9 cellular contexts compared by ENCODE assay signal in the genomic region with DNA sequence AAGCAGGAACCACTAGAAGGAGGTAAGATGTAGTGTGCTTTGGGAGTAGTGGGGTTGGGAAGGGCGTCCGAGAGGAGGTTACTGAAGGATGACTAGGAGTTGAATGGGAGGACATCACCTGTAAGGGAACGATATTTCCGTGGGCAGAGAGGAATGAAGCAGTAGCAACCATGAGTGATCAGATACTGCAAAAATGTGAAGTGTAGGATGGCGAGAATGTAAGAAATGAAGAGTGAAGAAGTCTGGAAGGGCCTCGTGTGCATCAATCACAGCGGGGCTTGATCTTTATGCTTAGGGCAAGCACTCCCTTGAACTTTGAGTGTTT. TPM values are rescaled to one million over a fixed set of nuclear protein-coding genes. Genes with fewer than 3 reads are reported as not detected.
DNase-seq lines count a peak whose midpoint lies in the region; ATAC-seq and TF ChIP-seq lines count a peak whose summit lies in the region.
"Had no signal": no experiment of that assay in that cellular context is flagged by ENCODE, and none has a peak within 500 bp of the region (broad histone marks: within the 10 kb centered on the region; RNA-seq: fewer than 3 reads in every experiment).

No MANE protein-coding gene starts in this region.

- H3K27me3 ChIP-seq in CD4-positive, alpha-beta T cell (ENCODE audit: control insufficient read depth, insufficient read depth, low read length) = no peaks in the 10 kb centered on the region
- H3K27me3 ChIP-seq in naive thymus-derived CD4-positive, alpha-beta T cell (ENCODE audit: control insufficient read depth in 2 of 2, insufficient read depth in 2 of 2, low read length in 2 of 2) = no peaks in the 10 kb centered on the region

- POLR2A ChIA-PET in CD4-positive, alpha-beta T cell (lab: Charles Lee) = interaction anchor here (0.7 to 2.3 kb wide), 8 partner anchors 16 to 215 kb away, joined by 3 to 25 read pairs (median 6); partner anchors contain the start of genes KLHL2 and TMEM192
- POLR2A ChIA-PET in naive thymus-derived CD4-positive, alpha-beta T cell (lab: Charles Lee) = interaction anchor here (1.3 to 2.5 kb wide), 2 partner anchors 13 to 121 kb away, joined by 6 to 7 read pairs; no protein-coding TSS in a partner anchor

- H3K27ac Mint-ChIP-seq in CD4-positive, alpha-beta T cell = no peak overlapping the region
- no peak overlapping the region for H3K27ac Mint-ChIP-seq in naive thymus-derived CD4-positive, alpha-beta T cell

- H3K9me3 ChIP-seq in CD4-positive, alpha-beta T cell (ENCODE audit: control insufficient read depth, low read length) = no peaks in the 10 kb centered on the region
- H3K9me3 ChIP-seq in naive thymus-derived CD4-positive, alpha-beta T cell (ENCODE audit: control insufficient read depth in 2 of 3, low read length in 3 of 3) = no peaks in the 10 kb centered on the region

- peaks cover 27% of the 10 kb centered on the region for H3K4me1 Mint-ChIP-seq in CD4-positive, alpha-beta T cell (ENCODE audit: low read depth)
- H3K4me1 Mint-ChIP-seq in naive thymus-derived CD4-positive, alpha-beta T cell = peaks cover 28 to 47% (median 34%) of the 10 kb centered on the region in 7 donors

- H3K27me3 Mint-ChIP-seq in CD4-positive, alpha-beta T cell = no peaks in the 10 kb centered on the region
- no peaks in the 10 kb centered on the region for H3K27me3 Mint-ChIP-seq in naive thymus-derived CD4-positive, alpha-beta T cell

- no peaks in the 10 kb centered on the region for H3K9me3 Mint-ChIP-seq in CD4-positive, alpha-beta T cell
- H3K9me3 Mint-ChIP-seq in naive thymus-derived CD4-positive, alpha-beta T cell = no peaks in the 10 kb centered on the region

- H3K36me3 ChIP-seq in naive thymus-derived CD4-positive, alpha-beta T cell (ENCODE audit: control insufficient read depth in 2 of 3, insufficient read depth in 3 of 3, low read length in 3 of 3) = no peaks in the 10 kb centered on the region

- peaks cover 26% of the 10 kb centered on the region for H3K36me3 Mint-ChIP-seq in CD4-positive, alpha-beta T cell (ENCODE audit: low read depth)
- H3K36me3 Mint-ChIP-seq in naive thymus-derived CD4-positive, alpha-beta T cell = peaks cover 0 to 26% (median 16%) of the 10 kb centered on the region in 5 donors

- no peak overlapping the region for H3K4me3 Mint-ChIP-seq in CD4-positive, alpha-beta T cell
- no peak overlapping the region for H3K4me3 Mint-ChIP-seq in naive thymus-derived CD4-positive, alpha-beta T cell

- DNase-seq in CD4-positive, alpha-beta T cell = no peak
- DNase-seq in HT-29 (ENCODE audit: low spot score) (peak; percentile 33), occipital lobe (lab: John Stamatoyannopoulos, UW) (no peak), midbrain (lab: John Stamatoyannopoulos, UW) (no peak), iPS-NIHi11 (ENCODE audit: low spot score) (no peak), inferior parietal cortex (ENCODE audit: extremely low spot score) (no peak)
- no peak for DNase-seq in naive thymus-derived CD4-positive, alpha-beta T cell
- DNase-seq: stimulated activated CD4-positive, alpha-beta T cell treated with anti-CD3 and anti-CD28 coated beads, Interleukin-4, amount 100 ng/mL, for 1 hour had no signal

- peaks cover 18 to 31% of the 10 kb centered on the region in 2 donors for H3K4me1 ChIP-seq in naive thymus-derived CD4-positive, alpha-beta T cell (ENCODE audit: control insufficient read depth in 2 of 2, insufficient read depth in 2 of 2, low read length in 2 of 2)

- peak overlapping the region; percentile 64 for H3K4me3 ChIP-seq in naive thymus-derived CD4-positive, alpha-beta T cell (ENCODE audit: low read length)

- intact Hi-C loops in CD4-positive, alpha-beta T cell (cut with DNase I, micrococcal nuclease) = loop anchor here (5.0 to 10.0 kb wide), 3 partner anchors 71 to 1833 kb away; partner anchors contain the start of gene TMA16 (in 1 of the 2)
- intact Hi-C loops in naive thymus-derived CD4-positive, alpha-beta T cell (cut with micrococcal nuclease) = loop anchor here (5.0 to 10.0 kb wide), 2 partner anchors 373 to 1836 kb away; partner anchors contain the start of gene TMA16 (in 1 of the 2)

- CTCF ChIA-PET in CD4-positive, alpha-beta T cell (lab: Charles Lee) = no interaction called here
- CTCF ChIA-PET in naive thymus-derived CD4-positive, alpha-beta T cell (lab: Charles Lee) = interaction anchor here (1.0 to 1.3 kb wide), 2 partner anchors 197 kb away, joined by 3 to 4 read pairs; no protein-coding TSS in a partner anchor

- peak overlapping the region; percentile 70 for H3K27ac ChIP-seq in CD4-positive, alpha-beta T cell (ENCODE audit: low read depth, low read length)
- peak overlapping the region; percentile 89 for H3K27ac ChIP-seq in cingulate gyrus (ENCODE audit: low read depth, low read length)
- peak overlapping the region; percentile 68 for H3K27ac ChIP-seq in naive thymus-derived CD4-positive, alpha-beta T cell (ENCODE audit: low read depth, low read length)

- no peak for TF ChIP-seq CTCF in CD4-positive, alpha-beta T cell (IDR thresholded peaks at IDR 0.05)

- ATAC-seq in CD4-positive, alpha-beta T cell (ENCODE audit: poor library complexity) = no peak
- ATAC-seq in naive thymus-derived CD4-positive, alpha-beta T cell = no peak

RNA-seq across cellular contexts. Expression of gene MSMO1, which starts 0.6 kb away (rescaled TPM):
- total RNA-seq in CD4-positive, alpha-beta T cell = 10 to 100 TPM; 13.3 to 15.1 TPM
- total RNA-seq in HT-29 (2014; rRNA removed; shearing (Covaris generic)) = 24.5 and 39.6 TPM in 2 replicates
- total RNA-seq in naive thymus-derived CD4-positive, alpha-beta T cell = 10 to 100 TPM in 4 of 5 experiments, 1 to 10 TPM in 1; 9.6 to 37.9 (median 24.6) TPM
- polyA plus RNA-seq in naive thymus-derived CD4-positive, alpha-beta T cell = 10 to 100 TPM; 16.1 to 22.8 TPM
- 482 TPM for total RNA-seq in occipital lobe

RNA-seq across cellular contexts. Expression of gene CPE, which starts 50.7 kb away (rescaled TPM):
- total RNA-seq in CD4-positive, alpha-beta T cell = not detected
- total RNA-seq in HT-29 (2014; rRNA removed; shearing (Covaris generic)) = not detected in 2 replicates
- not detected for total RNA-seq in naive thymus-derived CD4-positive, alpha-beta T cell
- polyA plus RNA-seq in naive thymus-derived CD4-positive, alpha-beta T cell = under 1 TPM; 0.09 to 0.10 TPM
- 347 TPM for total RNA-seq in occipital lobe

Comparison
In these comparisons a context has a peak if more than half of its experiments do, and no peak if none do; other contexts are left out.
1. RNA of gene MSMO1, which starts 0.6 kb away (total RNA-seq): 482 TPM in occipital lobe (single experiment); 24.5 to 39.6 TPM in HT-29, 9.6 to 37.9 TPM in naive thymus-derived CD4-positive, alpha-beta T cell and 13.3 to 15.1 TPM in CD4-positive, alpha-beta T cell; every median in the first group is over 10 times any median in the second.
2. RNA of gene CPE, which starts 50.7 kb away (total RNA-seq): 347 TPM in occipital lobe (single experiment); not detected in CD4-positive, alpha-beta T cell, not detected in HT-29 and not detected in naive thymus-derived CD4-positive, alpha-beta T cell; every median in the first group is over 100 times any median in the second.
3. Peak in every context shown above with its lines, with median percentiles within 50 percentile points of each other: H3K27ac ChIP-seq.